ENCODE assay signal across 9 cellular contexts in genomic region chr9:128891354-128892222, GRCh38. TPM values are rescaled to one million over a fixed set of nuclear protein-coding genes. Genes with fewer than 3 reads are reported as not detected.
DNase-seq lines count a peak whose midpoint lies in the region; ATAC-seq and TF ChIP-seq lines count a peak whose summit lies in the region.
"Had no signal": no experiment of that assay in that cellular context is flagged by ENCODE, and none has a peak within 500 bp of the region (broad histone marks: within the 10 kb centered on the region; RNA-seq: fewer than 3 reads in every experiment).

No MANE protein-coding gene starts in this region.

- H3F3A ChIP-seq in GM23338 (replicated peaks; ENCODE audit: low read depth) = peaks cover 21% of the 10 kb centered on the region; the same call in 1 of the 2 replicates

- H3K4me3 ChIP-seq in GM23338 (no peak overlapping the region), ovary (no peak overlapping the region)

- H4K20me1 ChIP-seq in GM23338 (replicated peaks; ENCODE audit: insufficient read depth) = peaks cover 17% of the 10 kb centered on the region; the same call in 1 of the 2 replicates

- 49 to 53% (median 50%) methylated on average over 15 of the region's 15 CpGs for WGBS in ovary, 3 donors

- peaks cover 3% of the 10 kb centered on the region; the same call in 1 of the 2 replicates for H3K36me3 ChIP-seq in GM23338 (ENCODE audit: insufficient read depth)
- H3K36me3 ChIP-seq in ovary = no peaks in the 10 kb centered on the region

- no peak for TF ChIP-seq CTCF in GM23338 (conservative IDR thresholded peaks at IDR 0.05; ENCODE audit: low read depth in 2 of 2)
- TF ChIP-seq CTCF in ovary (IDR thresholded peaks at IDR 0.05) = no peak

- H3K4me1 Mint-ChIP-seq in GM23338 = peaks cover 55% of the 10 kb centered on the region

- no peaks in the 10 kb centered on the region for H3K9me3 ChIP-seq in ovary

- peaks cover 1% of the 10 kb centered on the region for H3K27me3 Mint-ChIP-seq in GM23338 (ENCODE audit: insufficient read depth, low read depth, poor library complexity)

- H3K36me3 Mint-ChIP-seq in GM23338 (ENCODE audit: low read depth) = peaks cover 63% of the 10 kb centered on the region

- no peak for TF ChIP-seq EP300 in ovary (IDR thresholded peaks at IDR 0.05)

- DNase-seq in GM23338 (ENCODE audit: low spot score) (no peak), caudate nucleus (lab: John Stamatoyannopoulos, UW) (no peak), ovary (no peak)
- DNase-seq in stimulated activated CD4-positive, alpha-beta T cell treated with anti-CD3 and anti-CD28 coated beads, Interleukin-4, amount 100 ng/mL, for 1 hour = no peak
- DNase-seq in stimulated activated CD4-positive, alpha-beta T cell treated with anti-CD3 and anti-CD28 coated beads, Interleukin-4, amount 100 ng/mL, for 24 hours = no peak
- DNase-seq: activated effector memory CD4-positive, alpha-beta T cell treated with anti-CD3 and anti-CD28 coated beads, Interleukin-2, amount 50 U/mL, for 16 hours; NCI-H1436 treated with DMSO at 0.1 percent for 48 hours; SHP77 had no signal

- peak overlapping the region; percentile 40; the same call in 1 of the 2 replicates for H3K27ac Mint-ChIP-seq in GM23338

- peaks cover 26% of the 10 kb centered on the region for H3K4me1 ChIP-seq in GM23338 (ENCODE audit: insufficient read depth)
- peaks cover 17% of the 10 kb centered on the region for H3K4me1 ChIP-seq in ovary (ENCODE audit: insufficient read depth)

- H3K9me3 Mint-ChIP-seq in GM23338 = no peaks in the 10 kb centered on the region

- H3K4me3 Mint-ChIP-seq in GM23338 = no peak overlapping the region

- H2AFZ ChIP-seq in GM23338 = no peak overlapping the region

- no peak overlapping the region for H3K4me2 ChIP-seq in GM23338

- TF ChIP-seq POLR2A in ovary (IDR thresholded peaks at IDR 0.05) = no peak

- H3K27me3 ChIP-seq in GM23338 (ENCODE audit: insufficient read depth) (no peaks in the 10 kb centered on the region), ovary (no peaks in the 10 kb centered on the region)

- ATAC-seq in GM23338 (no peak), GM19351 (IDR thresholded peaks at IDR 0.05; ENCODE audit: unreplicated experiment) (no peak)

- intact Hi-C loops in ovary (cut with DNase I) = no loop called here

- peaks cover 87% of the 10 kb centered on the region for H3K79me2 ChIP-seq in GM23338 (replicated peaks; ENCODE audit: insufficient read depth)

- H3K27ac ChIP-seq in GM23338 (ENCODE audit: low read depth) (no peak overlapping the region; the same call in 1 of the 2 replicates), caudate nucleus (ENCODE audit: low read depth, low read length) (peak overlapping the region; percentile 99), ovary (peak overlapping the region; percentile 26 to 86)

- no peaks in the 10 kb centered on the region for H3K9me2 ChIP-seq in GM23338 (ENCODE audit: insufficient read depth)

TF ChIP-seq in GM23338, 12 proteins besides CTCF, POLR2A, EP300 and RAD21 (continues in another document):
- TF ChIP-seq EZH2 (IDR thresholded peaks at IDR 0.05; ENCODE audit: low read depth, unreplicated experiment) = no peak
- TF ChIP-seq ZNF331 (CRISPR knock-in tag; IDR thresholded peaks at IDR 0.05; ENCODE audit: low read depth) = no peak
- TF ChIP-seq STAT1 (IDR thresholded peaks at IDR 0.05; ENCODE audit: unreplicated experiment) = no peak
- TF ChIP-seq EZH2phosphoT487 (IDR thresholded peaks at IDR 0.05; ENCODE audit: unreplicated experiment) = no peak
- no peak for TF ChIP-seq REST (IDR thresholded peaks at IDR 0.05; ENCODE audit: unreplicated experiment)

RNA-seq across cellular contexts. Expression of gene LRRC8A, which starts 9.7 kb away (rescaled TPM):
- total RNA-seq in GM23338 (2014; rRNA removed; shearing (Covaris generic)) = 75.7 and 80.5 TPM in 2 replicates
- polyA plus RNA-seq in GM23338 (2016; fragmentation: Nextera tagmentation; extraction: Ambion mirVana) (35.3 and 37.3 TPM in 2 replicates), ovary (10 to 100 TPM; 21.2 to 28.5 TPM)
- 10 to 100 TPM; 18.1 to 39.7 (median 26.4) TPM for total RNA-seq in ovary

RNA-seq across cellular contexts. Expression of gene KYAT1, which starts 9.8 kb away (rescaled TPM):
- total RNA-seq in GM23338 (2014; rRNA removed; shearing (Covaris generic)) = 29.8 and 34.0 TPM in 2 replicates
- polyA plus RNA-seq in GM23338 (2016; fragmentation: Nextera tagmentation; extraction: Ambion mirVana) (23.0 and 26.1 TPM in 2 replicates), ovary (1 to 10 TPM; 4.2 to 5.8 TPM)
- total RNA-seq in ovary = 10 to 100 TPM in 1 of 7 donors, 1 to 10 TPM in 6; 4.6 to 10.2 (median 6.1) TPM

RNA-seq across cellular contexts. Expression of gene PHYHD1, which starts 29.2 kb away (rescaled TPM):
- 4.1 and 10.4 TPM in 2 replicates for total RNA-seq in GM23338 (2014; rRNA removed; shearing (Covaris generic))
- polyA plus RNA-seq in GM23338 (2016; fragmentation: Nextera tagmentation; extraction: Ambion mirVana) = 16.8 and 23.4 TPM in 2 replicates
- total RNA-seq in ovary = 10 to 100 TPM; 24.8 to 63.9 (median 43.1) TPM
- 10 to 100 TPM; 41.1 to 50.4 TPM for polyA plus RNA-seq in ovary

RNA-seq across cellular contexts. Expression of gene DOLK, which starts 55.8 kb away (rescaled TPM):
- 20.2 and 21.3 TPM in 2 replicates for total RNA-seq in GM23338 (2014; rRNA removed; shearing (Covaris generic))
- 9.8 and 10.3 TPM in 2 replicates for polyA plus RNA-seq in GM23338 (2016; fragmentation: Nextera tagmentation; extraction: Ambion mirVana)
- total RNA-seq in ovary = 10 to 100 TPM in 5 of 7 donors, 1 to 10 TPM in 2; 6.1 to 14.9 (median 12.6) TPM
- 10 to 100 TPM in 1 of 2 donors, 1 to 10 TPM in 1; 9.5 to 12.0 TPM for polyA plus RNA-seq in ovary

RNA-seq across cellular contexts. Expression of gene NUP188, which starts 55.9 kb away (rescaled TPM):
- 107 and 117 TPM in 2 replicates for total RNA-seq in GM23338 (2014; rRNA removed; shearing (Covaris generic))
- 25.5 and 28.4 TPM in 2 replicates for polyA plus RNA-seq in GM23338 (2016; fragmentation: Nextera tagmentation; extraction: Ambion mirVana)
- total RNA-seq in ovary = 10 to 100 TPM; 12.5 to 43.8 (median 30.7) TPM
- 10 to 100 TPM; 10.6 to 25.1 TPM for polyA plus RNA-seq in ovary
